1 cellular context compared by ENCODE assay signal in genomic region chr6:150813993-150814359, GRCh38.
TF ChIP-seq lines count a peak whose summit lies in the region.

No MANE protein-coding gene starts in this region.

TF ChIP-seq in HepG2, 621 proteins besides CTCF, POLR2A, EP300 and RAD21 (continued from another document):
- TF ChIP-seq CENPT (CRISPR knock-in tag; IDR thresholded peaks at IDR 0.05; ENCODE audit: low read depth) (no peak), ZNF460 (CRISPR knock-in tag; IDR thresholded peaks at IDR 0.05; ENCODE audit: borderline replicate concordance) (no peak), CC2D1A (CRISPR knock-in tag; IDR thresholded peaks at IDR 0.05) (no peak), ATF6 (CRISPR knock-in tag; conservative IDR thresholded peaks at IDR 0.05) (no peak), NCOA1 (CRISPR knock-in tag; IDR thresholded peaks at IDR 0.05) (no peak), CCDC6 (CRISPR knock-in tag; IDR thresholded peaks at IDR 0.05) (no peak), SNAPC5 (CRISPR knock-in tag; IDR thresholded peaks at IDR 0.05; ENCODE audit: borderline replicate concordance) (no peak), PAXIP1 (CRISPR knock-in tag; conservative IDR thresholded peaks at IDR 0.05) (no peak), ZNF552 (CRISPR knock-in tag; IDR thresholded peaks at IDR 0.05; ENCODE audit: borderline replicate concordance) (no peak), ZHX1 (CRISPR knock-in tag; IDR thresholded peaks at IDR 0.05; ENCODE audit: low read depth) (no peak), ZNF251 (CRISPR knock-in tag; IDR thresholded peaks at IDR 0.05) (no peak), ZNF891 (CRISPR knock-in tag; IDR thresholded peaks at IDR 0.05) (no peak)
